24 cellular contexts compared by ENCODE assay signal in the genomic region with DNA sequence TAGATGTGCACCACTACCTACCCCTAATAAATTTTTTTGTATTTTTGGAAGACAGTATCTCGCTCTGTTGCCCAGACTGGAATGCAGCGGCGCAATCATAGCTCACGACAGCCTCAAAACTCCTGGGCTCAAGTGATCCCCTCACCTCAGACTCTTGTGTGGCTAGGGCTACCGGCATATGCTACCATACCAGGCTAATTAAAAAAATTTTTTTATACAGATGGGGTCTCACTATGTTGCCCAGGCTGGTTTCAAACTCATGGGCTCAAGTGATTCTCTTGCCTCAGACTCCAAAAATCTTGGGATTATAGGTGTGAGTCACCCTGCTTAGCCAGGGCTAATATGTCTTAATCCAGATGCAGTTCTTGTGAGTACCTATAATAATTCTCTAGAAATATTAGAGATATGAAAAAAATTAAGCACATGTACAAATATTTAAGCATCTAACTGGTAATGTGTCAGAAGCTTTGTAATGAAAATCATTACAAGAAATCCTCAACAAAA. TPM values are rescaled to one million over a fixed set of nuclear protein-coding genes. Genes with fewer than 3 reads are reported as not detected.
A peak's percentile ranks its signal among the peaks of the same experiment; 100 is the strongest.
DNase-seq lines count a peak whose midpoint lies in the region; ATAC-seq and TF ChIP-seq lines count a peak whose summit lies in the region.
"Had no signal": no experiment of that assay in that cellular context is flagged by ENCODE, and none has a peak within 500 bp of the region (broad histone marks: within the 10 kb centered on the region; RNA-seq: fewer than 3 reads in every experiment).

No MANE protein-coding gene starts in this region.

- DNase-seq in CD8-positive, alpha-beta memory T cell = no peak
- no peak for DNase-seq in ascending aorta (ENCODE audit: low spot score in 2 of 2)
- DNase-seq in NCI-H1048 (lab: John Stamatoyannopoulos, UW) = no peak
- no peak for DNase-seq in MG63
- no peak for DNase-seq in dermis blood vessel endothelial cell
- DNase-seq: activated CD8-positive, alpha-beta T cell treated with anti-CD3 and anti-CD28 coated beads for 36 hours; activated gamma-delta T cell; activated naive CD8-positive, alpha-beta T cell treated with anti-CD3 and anti-CD28 coated beads, Interleukin-2, amount 50 U/mL, for 24 hours; colonic mucosa; GOT3; KBM-7; mesenchymal stem cell; naive B cell; NCI-H1436; PC-3; retina; SHP77 treated with DMSO at 0.1 percent for 48 hours; stimulated activated CD4-positive, alpha-beta T cell treated with anti-CD3 and anti-CD28 coated beads, Interleukin-15, amount 100 ng/mL, for 24 hours; stimulated activated naive CD8-positive, alpha-beta T cell treated with anti-CD3 and anti-CD28 coated beads, Interleukin-15, amount 100 ng/mL, for 72 hours had no signal

- H3K9ac ChIP-seq in subcutaneous abdominal adipose tissue (ENCODE audit: low read length in 5 of 5) = no peak overlapping the region
- H3K9ac ChIP-seq: BLaER1 treated with 17β-estradiol and CSF1 and Interleukin-3, amounts not matched to agents 10 nM and 100 nM had no signal

- POLR2A ChIA-PET in CD8-positive, alpha-beta memory T cell (lab: Charles Lee) = no interaction called here

- H3K27me3 Mint-ChIP-seq in CD8-positive, alpha-beta memory T cell = peaks cover 5 to 33% of the 10 kb centered on the region in 2 donors

- H3K36me3 Mint-ChIP-seq in CD8-positive, alpha-beta memory T cell = no peaks in the 10 kb centered on the region

- no peaks in the 10 kb centered on the region for H3K4me1 Mint-ChIP-seq in CD8-positive, alpha-beta memory T cell

- CTCF ChIA-PET in CD8-positive, alpha-beta memory T cell (lab: Charles Lee) = no interaction called here

- no peaks in the 10 kb centered on the region for H3K4me1 ChIP-seq in CD8-positive, alpha-beta memory T cell (ENCODE audit: insufficient read depth, low read length)
- H3K4me1 ChIP-seq in ascending aorta = peaks cover 25 to 73% of the 10 kb centered on the region in 2 donors
- peaks cover 63 to 72% of the 10 kb centered on the region in 2 experiments for H3K4me1 ChIP-seq in neutrophil (ENCODE audit: control insufficient read depth in 1 of 2, insufficient read depth in 1 of 2, low read depth in 1 of 2, low read length in 1 of 2)
- peaks cover 11 to 84% (median 78%) of the 10 kb centered on the region in 5 donors for H3K4me1 ChIP-seq in subcutaneous abdominal adipose tissue (ENCODE audit: control insufficient read depth in 5 of 5, insufficient read depth in 5 of 5, low read length in 5 of 5)

- no peak for ATAC-seq in HG03097 (IDR thresholded peaks at IDR 0.05; ENCODE audit: low FRiP score, unreplicated experiment)
- ATAC-seq: activated CD8-positive, alpha-beta T cell treated with anti-CD3 and anti-CD28 coated beads for 36 hours; activated naive CD8-positive, alpha-beta T cell treated with anti-CD3 and anti-CD28 coated beads, Interleukin-2, amount 50 U/mL, for 24 hours; PC-3; stimulated activated naive CD8-positive, alpha-beta T cell treated with anti-CD3 and anti-CD28 coated beads, Interleukin-15, amount 100 ng/mL, for 72 hours had no signal

- H3K27ac Mint-ChIP-seq in CD8-positive, alpha-beta memory T cell = no peak overlapping the region
- H3K27ac Mint-ChIP-seq: activated CD8-positive, alpha-beta T cell treated with anti-CD3 and anti-CD28 coated beads for 36 hours; activated naive CD8-positive, alpha-beta T cell treated with anti-CD3 and anti-CD28 coated beads, Interleukin-2, amount 50 U/mL, for 24 hours had no signal

- intact Hi-C loops in ascending aorta (cut with DNase I) = no loop called here

- H3K27me3 ChIP-seq in CD8-positive, alpha-beta memory T cell (ENCODE audit: insufficient read depth, low read length, poor library complexity, severe bottlenecking) = no peaks in the 10 kb centered on the region
- no peaks in the 10 kb centered on the region for H3K27me3 ChIP-seq in ascending aorta
- H3K27me3 ChIP-seq in neutrophil = no peaks in the 10 kb centered on the region
- no peaks in the 10 kb centered on the region for H3K27me3 ChIP-seq in subcutaneous abdominal adipose tissue (ENCODE audit: control insufficient read depth in 5 of 5, insufficient read depth in 4 of 5, low read length in 5 of 5)
- H3K27me3 ChIP-seq in MG63 = no peaks in the 10 kb centered on the region
- H3K27me3 ChIP-seq: BLaER1 treated with 17β-estradiol and CSF1 and Interleukin-3, amounts not matched to agents 10 nM and 100 nM; colonic mucosa; vagina had no signal

- no peak overlapping the region for H3K4me3 Mint-ChIP-seq in CD8-positive, alpha-beta memory T cell
- H3K4me3 Mint-ChIP-seq: activated CD8-positive, alpha-beta T cell treated with anti-CD3 and anti-CD28 coated beads for 36 hours; activated naive CD8-positive, alpha-beta T cell treated with anti-CD3 and anti-CD28 coated beads, Interleukin-2, amount 50 U/mL, for 24 hours; naive B cell; stimulated activated naive CD8-positive, alpha-beta T cell treated with anti-CD3 and anti-CD28 coated beads, Interleukin-15, amount 100 ng/mL, for 72 hours had no signal

- no peaks in the 10 kb centered on the region for H3K9me3 ChIP-seq in CD8-positive, alpha-beta memory T cell (ENCODE audit: low read length)
- H3K9me3 ChIP-seq in ascending aorta (no peaks in the 10 kb centered on the region), neutrophil (no peaks in the 10 kb centered on the region), subcutaneous abdominal adipose tissue (ENCODE audit: control insufficient read depth in 5 of 5, low read length in 5 of 5) (peaks cover 0 to 3% (median 0%) of the 10 kb centered on the region in 5 donors), MG63 (peaks cover 7% of the 10 kb centered on the region)
- H3K9me3 ChIP-seq: BLaER1 treated with 17β-estradiol and CSF1 and Interleukin-3, amounts not matched to agents 10 nM and 100 nM; colonic mucosa; vagina had no signal

- no peaks in the 10 kb centered on the region for H3K36me3 ChIP-seq in CD8-positive, alpha-beta memory T cell (ENCODE audit: insufficient read depth, low read length)
- H3K36me3 ChIP-seq in ascending aorta (no peaks in the 10 kb centered on the region), neutrophil (no peaks in the 10 kb centered on the region), subcutaneous abdominal adipose tissue (ENCODE audit: control insufficient read depth in 5 of 5, insufficient read depth in 5 of 5, low read length in 5 of 5) (no peaks in the 10 kb centered on the region), MG63 (no peaks in the 10 kb centered on the region)
- H3K36me3 ChIP-seq: colonic mucosa, vagina had no signal

- H3K9me3 Mint-ChIP-seq in CD8-positive, alpha-beta memory T cell = no peaks in the 10 kb centered on the region
- H3K9me3 Mint-ChIP-seq: activated CD8-positive, alpha-beta T cell treated with anti-CD3 and anti-CD28 coated beads for 36 hours; activated naive CD8-positive, alpha-beta T cell treated with anti-CD3 and anti-CD28 coated beads, Interleukin-2, amount 50 U/mL, for 24 hours; stimulated activated naive CD8-positive, alpha-beta T cell treated with anti-CD3 and anti-CD28 coated beads, Interleukin-15, amount 100 ng/mL, for 72 hours had no signal

- H3K27ac ChIP-seq in CD8-positive, alpha-beta memory T cell (ENCODE audit: low read depth, low read length) = peak overlapping the region; percentile 47
- H3K27ac ChIP-seq in ascending aorta (peak overlapping the region; percentile 90 to 91), neutrophil (peak overlapping the region; percentile 89), subcutaneous abdominal adipose tissue (ENCODE audit: low read depth, low read length) (peak overlapping the region; percentile 99)
- H3K27ac ChIP-seq: colonic mucosa had no signal

- no peak overlapping the region for H3K4me3 ChIP-seq in CD8-positive, alpha-beta memory T cell (ENCODE audit: low read length)
- no peak overlapping the region for H3K4me3 ChIP-seq in ascending aorta
- no peak overlapping the region for H3K4me3 ChIP-seq in neutrophil (ENCODE audit: low read depth in 1 of 2, low read length in 1 of 2)
- no peak overlapping the region for H3K4me3 ChIP-seq in subcutaneous abdominal adipose tissue (ENCODE audit: low read depth in 1 of 5, low read length in 5 of 5)
- H3K4me3 ChIP-seq in MG63 = no peak overlapping the region
- H3K4me3 ChIP-seq: colonic mucosa, vagina had no signal

- TF ChIP-seq CTCF in ascending aorta (IDR thresholded peaks at IDR 0.05) = no peak
- no peak for TF ChIP-seq CTCF in neutrophil (IDR thresholded peaks at IDR 0.05)

RNA-seq across cellular contexts. Expression of gene SORT1, which starts 9.5 kb away (rescaled TPM):
- 1 to 10 TPM; 3.0 to 3.9 TPM for total RNA-seq in CD8-positive, alpha-beta memory T cell
- 0.16 TPM for polyA plus RNA-seq in CD8-positive, alpha-beta memory T cell
- 111 TPM for total RNA-seq in ascending aorta
- 0.07 and 0.46 TPM in 2 replicates for total RNA-seq in MG63 (2014; rRNA removed; shearing (Covaris generic); ENCODE audit: low replicate concordance)
- total RNA-seq in dermis blood vessel endothelial cell = 16.7 and 17.4 TPM in 2 replicates

RNA-seq across cellular contexts. Expression of gene PSMA5, which starts 38.0 kb away (rescaled TPM):
- 100 to 1,000 TPM; 207 to 238 TPM for total RNA-seq in CD8-positive, alpha-beta memory T cell
- polyA plus RNA-seq in CD8-positive, alpha-beta memory T cell = 120 TPM
- total RNA-seq in ascending aorta (2.6 TPM), dermis blood vessel endothelial cell (45.3 and 55.1 TPM in 2 replicates)
- total RNA-seq in MG63 (2014; rRNA removed; shearing (Covaris generic); ENCODE audit: low replicate concordance) = 304 and 1,327 TPM in 2 replicates

Comparison
In these comparisons a context has a peak if more than half of its experiments do, and no peak if none do; other contexts are left out.
1. H3K27ac ChIP-seq: peak in every context shown above with its lines; median percentile 99 in subcutaneous abdominal adipose tissue; 90 in ascending aorta; 89 in neutrophil; 47 in CD8-positive, alpha-beta memory T cell.
2. RNA of gene PSMA5, which starts 38.0 kb away (total RNA-seq): 304 to 1,327 TPM in MG63, 207 to 238 TPM in CD8-positive, alpha-beta memory T cell and 45.3 to 55.1 TPM in dermis blood vessel endothelial cell; 2.6 TPM in ascending aorta (single experiment); every median in the first group is over 10 times any median in the second.